In genomic region chrX:40268126-40268525, GRCh38 we compare ENCODE assay signal across 20 cellular contexts.
DNase-seq lines count a peak whose midpoint lies in the region; ATAC-seq, FAIRE-seq and TF ChIP-seq lines count a peak whose summit lies in the region.
"Had no signal": no experiment of that assay in that cellular context is flagged by ENCODE, and none has a peak within 500 bp of the region (broad histone marks: within the 10 kb centered on the region; RNA-seq: fewer than 3 reads in every experiment).

No MANE protein-coding gene starts in this region.

- H3K4me2 ChIP-seq in BLaER1 treated with 17β-estradiol and CSF1 and Interleukin-3, amounts not matched to agents 10 nM and 100 nM = peak overlapping the region; percentile 73 to 93 (median 87)
- H3K4me2 ChIP-seq in OCI-LY3 (ENCODE audit: low read length) (peak overlapping the region; percentile 90), GM12878 (ENCODE audit: control insufficient read depth, insufficient read depth) (peak overlapping the region; percentile 87), osteoblast (ENCODE audit: insufficient read depth, low read length) (no peak overlapping the region), HepG2 (ENCODE audit: low read depth, low read length) (no peak overlapping the region)

- peak overlapping the region; percentile 39 to 91 (median 87); a peak in 21 of 22 replicates for H3K27ac ChIP-seq in BLaER1 treated with 17β-estradiol and CSF1 and Interleukin-3, amounts not matched to agents 10 nM and 100 nM
- peak overlapping the region; percentile 72 for H3K27ac ChIP-seq in OCI-LY3 (ENCODE audit: low read length)
- H3K27ac ChIP-seq in GM12878 (ENCODE audit: control insufficient read depth, insufficient read depth) = no peak overlapping the region
- no peak overlapping the region for H3K27ac ChIP-seq in osteoblast (ENCODE audit: low read depth, low read length)
- no peak overlapping the region for H3K27ac ChIP-seq in HepG2 (ENCODE audit: extremely low read length, insufficient read depth, low read length)
- H3K27ac ChIP-seq: brain microvascular endothelial cell had no signal

- TF ChIP-seq RAD21 in GM12878 (IDR thresholded peaks at IDR 0.05; ENCODE audit: insufficient read depth, low read depth, low read length) = no peak
- no peak for TF ChIP-seq RAD21 in HepG2 (CRISPR knock-in tag; IDR thresholded peaks at IDR 0.05)

- SMC1A ChIA-PET in GM12878 (lab: Charles Lee; ENCODE audit: uncharacterized antibody, unreplicated experiment) = no interaction called here

- POLR2A ChIA-PET in GM12878 (lab: Charles Lee) (no interaction called here), HepG2 (lab: Yijun Ruan, JAX) (interaction anchor here (1.6 kb wide), 1 partner anchor 91 kb away, joined by 7 read pairs; no protein-coding TSS in a partner anchor)

- intact Hi-C loops in GM12878 (cut with micrococcal nuclease; ENCODE audit: unreplicated experiment) = loop anchor here (5.0 to 10.0 kb wide), 3 partner anchors 96 to 204 kb away; partner anchors contain the start of gene BCOR
- intact Hi-C loops in HepG2 (cut with micrococcal nuclease; ENCODE audit: unreplicated experiment) = loop anchor here (1.0 to 5.0 kb wide), 3 partner anchors 96 to 331 kb away; no protein-coding TSS in a partner anchor

- TF ChIP-seq EP300 in GM12878 (IDR thresholded peaks at IDR 0.05; ENCODE audit: borderline replicate concordance in 1 of 2, control insufficient read depth in 1 of 2, low read depth in 2 of 2, low read length in 2 of 2) (no peak), HepG2 (IDR thresholded peaks at IDR 0.05; ENCODE audit: low read depth in 2 of 2, low read length in 2 of 2) (no peak), HepG2 (CRISPR knock-in tag; IDR thresholded peaks at IDR 0.05; ENCODE audit: borderline replicate concordance) (no peak)

- no TSS peak for BruUV-seq in GM12878 (replicated peaks; lab: Mats Ljungman, UMichigan)
- BruUV-seq in HepG2 (replicated peaks; lab: Mats Ljungman, UMichigan) = no TSS peak

- H3K79me2 ChIP-seq in OCI-LY3 (ENCODE audit: low read length) (no peaks in the 10 kb centered on the region), GM12878 (ENCODE audit: control insufficient read depth, insufficient read depth, low read length) (no peaks in the 10 kb centered on the region), osteoblast (ENCODE audit: insufficient read depth, low read length) (no peaks in the 10 kb centered on the region), HepG2 (ENCODE audit: insufficient read depth, low read length) (no peaks in the 10 kb centered on the region)

- TF ChIP-seq POLR2A in GM12878 (IDR thresholded peaks at IDR 0.05; ENCODE audit: low read depth, low read length) (no peak), HepG2 (IDR thresholded peaks at IDR 0.05; ENCODE audit: insufficient read depth in 1 of 2, low read depth in 2 of 2, low read length in 2 of 2) (no peak), GM12891 (IDR thresholded peaks at IDR 0.05; ENCODE audit: low read depth, low read length) (no peak)

- RAD21 ChIA-PET in GM12878 (lab: Charles Lee; ENCODE audit: unreplicated experiment) = interaction anchor here (0.6 to 1.2 kb wide), 2 partner anchors 201 to 496 kb away, joined by 3 read pairs; no protein-coding TSS in a partner anchor

- H3K4me1 ChIP-seq in BLaER1 treated with 17β-estradiol and CSF1 and Interleukin-3, amounts not matched to agents 10 nM and 100 nM = peaks cover 70 to 88% (median 86%) of the 10 kb centered on the region in 10 experiments
- peaks cover 36% of the 10 kb centered on the region for H3K4me1 ChIP-seq in OCI-LY3 (ENCODE audit: low read length)
- H3K4me1 ChIP-seq in GM12878 (ENCODE audit: control insufficient read depth, insufficient read depth, low read length) = peaks cover 14% of the 10 kb centered on the region
- peaks cover 15% of the 10 kb centered on the region for H3K4me1 ChIP-seq in osteoblast (ENCODE audit: insufficient read depth, low read length)
- peaks cover 14% of the 10 kb centered on the region; the same call in 1 of the 2 replicates for H3K4me1 ChIP-seq in HepG2 (ENCODE audit: insufficient read depth, low read length)
- H3K4me1 ChIP-seq: right lobe of liver had no signal

- no peak for ATAC-seq in GM12878
- ATAC-seq in HepG2 = no peak
- ATAC-seq: natural killer cell treated with Interleukin-12 subunit alpha and Interleukin-12 subunit beta and Interleukin-15 and Interleukin-18, amount 100 ng/mL, for 72 hours had no signal

- TF ChIP-seq CTCF in OCI-LY3 (IDR thresholded peaks at IDR 0.05; ENCODE audit: low read depth, low read length) = no peak
- TF ChIP-seq CTCF in GM12878 (IDR thresholded peaks at IDR 0.05 in 2 of 3, conservative IDR thresholded peaks at IDR 0.05 in 1 of 3; ENCODE audit: control insufficient read depth in 2 of 3, extremely low read depth in 1 of 3, insufficient read depth in 1 of 3, low read depth in 3 of 3, low read length in 3 of 3) = no peak
- TF ChIP-seq CTCF in osteoblast (IDR thresholded peaks at IDR 0.05; ENCODE audit: extremely low read depth, low read depth, low read length) = no peak
- no peak for TF ChIP-seq CTCF in HepG2 (CRISPR knock-in tag; IDR thresholded peaks at IDR 0.05)

- no peak for FAIRE-seq in GM12878 (lab: Jason Lieb, UNC)
- no peak for FAIRE-seq in HepG2 (lab: Jason Lieb, UNC)
- no peak for FAIRE-seq in GM12891 (lab: Jason Lieb, UNC)
- FAIRE-seq: D721Med, H54 had no signal

- CTCF ChIA-PET in GM12878 (lab: Yijun Ruan, JAX) = no interaction called here
- CTCF ChIA-PET in HepG2 (lab: Yijun Ruan, JAX; ENCODE audit: low intra/inter-chr PET ratio, low total read pairs) = no interaction called here

- peak overlapping the region; percentile 54 to 83 (median 81); a peak in 21 of 22 replicates for H3K9ac ChIP-seq in BLaER1 treated with 17β-estradiol and CSF1 and Interleukin-3, amounts not matched to agents 10 nM and 100 nM
- H3K9ac ChIP-seq in OCI-LY3 (ENCODE audit: low read length) (peak overlapping the region; percentile 69; the same call in 1 of the 2 replicates), GM12878 (ENCODE audit: control insufficient read depth, insufficient read depth, low read length) (no peak overlapping the region; the same call in 1 of the 2 replicates), HepG2 (ENCODE audit: insufficient read depth, low read depth, low read length) (no peak overlapping the region)

- peaks cover 0 to 12% (median 0%) of the 10 kb centered on the region in 11 experiments; a peak in 2 of 22 replicates for H3K27me3 ChIP-seq in BLaER1 treated with 17β-estradiol and CSF1 and Interleukin-3, amounts not matched to agents 10 nM and 100 nM
- H3K27me3 ChIP-seq in OCI-LY3 (ENCODE audit: low read depth, low read length) (no peaks in the 10 kb centered on the region), GM12878 (replicated peaks in 1 of 2; ENCODE audit: control insufficient read depth in 2 of 2, insufficient read depth in 2 of 2, low read length in 1 of 2) (no peaks in the 10 kb centered on the region), osteoblast (ENCODE audit: insufficient read depth, low read length) (peaks cover 11% of the 10 kb centered on the region), HepG2 (ENCODE audit: control insufficient read depth in 1 of 2, insufficient read depth in 2 of 2, low read length in 2 of 2) (no peaks in the 10 kb centered on the region; a peak in 1 of 5 replicates)
- H3K27me3 ChIP-seq: brain microvascular endothelial cell, right lobe of liver, vagina had no signal

- WGBS in GM12878 (ENCODE audit: insufficient coverage, insufficient replicate concordance, low lambda C conversion rate, missing lambda C conversion rate) = 39% methylated on average over 4 of the region's 4 CpGs
- WGBS in HepG2 (ENCODE audit: low lambda C conversion rate) = 43% methylated on average over 4 of the region's 4 CpGs

- H3K4me3 ChIP-seq in BLaER1 treated with 17β-estradiol and CSF1 and Interleukin-3, amounts not matched to agents 10 nM and 100 nM = peak overlapping the region in 5 of 10 experiments; percentile 51 to 70 (median 61); a peak in 4 of 20 replicates
- H3K4me3 ChIP-seq in OCI-LY3 (ENCODE audit: low read length) (peak overlapping the region; percentile 79), GM12878 (no peak overlapping the region), osteoblast (ENCODE audit: insufficient read depth, low read length) (no peak overlapping the region), HepG2 (replicated peaks in 1 of 3; ENCODE audit: insufficient read depth in 1 of 3, low read depth in 2 of 3, low read length in 3 of 3) (no peak overlapping the region)

- peaks cover 9 to 17% (median 13%) of the 10 kb centered on the region in 11 experiments; a peak in 19 of 22 replicates for H3K9me3 ChIP-seq in BLaER1 treated with 17β-estradiol and CSF1 and Interleukin-3, amounts not matched to agents 10 nM and 100 nM (replicated peaks in 1 of 11)
- H3K9me3 ChIP-seq in OCI-LY3 (ENCODE audit: insufficient read depth, low read length) (no peaks in the 10 kb centered on the region), GM12878 (replicated peaks; ENCODE audit: control insufficient read depth, insufficient read depth, low read length) (no peaks in the 10 kb centered on the region; the same call in 2 of the 3 replicates), osteoblast (ENCODE audit: low read depth, low read length) (no peaks in the 10 kb centered on the region), HepG2 (ENCODE audit: low read length) (no peaks in the 10 kb centered on the region)
- H3K9me3 ChIP-seq: right lobe of liver, vagina had no signal

- H4K20me1 ChIP-seq in BLaER1 treated with 17β-estradiol and CSF1 and Interleukin-3, amounts not matched to agents 10 nM and 100 nM = no peaks in the 10 kb centered on the region
- H4K20me1 ChIP-seq in OCI-LY3 (ENCODE audit: insufficient read depth, low read length) (no peaks in the 10 kb centered on the region), GM12878 (ENCODE audit: control insufficient read depth, insufficient read depth) (no peaks in the 10 kb centered on the region), osteoblast (ENCODE audit: insufficient read depth, low read length) (no peaks in the 10 kb centered on the region), HepG2 (ENCODE audit: insufficient read depth, low read length) (no peaks in the 10 kb centered on the region)

- DNase-seq in GM12878 (ENCODE audit: low read depth, low spot score) (no peak), osteoblast (ENCODE audit: insufficient read length, low spot score, missing footprints) (peak; percentile 47), HepG2 (ENCODE audit: low spot score) (no peak), nucleus accumbens (lab: John Stamatoyannopoulos, UW) (no peak), GM12891 (ENCODE audit: insufficient read length, low spot score) (no peak), NCI-H510A treated with DMSO at 0.1 percent for 48 hours (lab: John Stamatoyannopoulos, UW) (no peak)
- DNase-seq: activated CD4-positive, alpha-beta T cell treated with anti-CD3 and anti-CD28 coated beads for 4 hours; brain microvascular endothelial cell; NCI-H1694 treated with DMSO at 0.1 percent for 48 hours; NCI-H2171 treated with DMSO at 0.1 percent for 48 hours; right lobe of liver; SHP77 treated with DMSO at 0.1 percent for 48 hours; stimulated activated CD4-positive, alpha-beta T cell treated with anti-CD3 and anti-CD28 coated beads, Interleukin-15, amount 100 ng/mL, for 24 hours had no signal

- no peaks in the 10 kb centered on the region for H3K36me3 ChIP-seq in BLaER1 treated with 17β-estradiol and CSF1 and Interleukin-3, amounts not matched to agents 10 nM and 100 nM
- H3K36me3 ChIP-seq in OCI-LY3 (replicated peaks; ENCODE audit: low read depth, low read length) (no peaks in the 10 kb centered on the region), GM12878 (ENCODE audit: control insufficient read depth in 2 of 2, insufficient read depth in 2 of 2, low read length in 1 of 2) (no peaks in the 10 kb centered on the region), osteoblast (ENCODE audit: insufficient read depth, low read length) (no peaks in the 10 kb centered on the region), HepG2 (replicated peaks in 1 of 2; ENCODE audit: control insufficient read depth in 1 of 2, insufficient read depth in 2 of 2, low read length in 2 of 2) (no peaks in the 10 kb centered on the region)
- H3K36me3 ChIP-seq: brain microvascular endothelial cell, heart right ventricle, right lobe of liver, vagina had no signal

- in situ Hi-C loops in GM12878 (cut with MboI) = no loop called here
- in situ Hi-C loops in HepG2 (cut with HindIII; ENCODE audit: extremely low pct_ligation_motif_present, low pct_unique_long_range_greater_than_20kb) = loop anchor here (10.0 to 25.0 kb wide), 2 partner anchors 183 to 331 kb away; no protein-coding TSS in a partner anchor

- no peak overlapping the region for H2AFZ ChIP-seq in OCI-LY3 (ENCODE audit: low read depth, low read length)
- H2AFZ ChIP-seq in GM12878 (ENCODE audit: control insufficient read depth, low read depth, low read length) = peak overlapping the region; percentile 29; the same call in 1 of the 2 replicates
- H2AFZ ChIP-seq in osteoblast (ENCODE audit: low read length) = no peak overlapping the region
- H2AFZ ChIP-seq in HepG2 (ENCODE audit: low read length) = no peak overlapping the region

Comparison
In these comparisons a context has a peak if more than half of its experiments do, and no peak if none do; other contexts are left out.
1. H3K27ac ChIP-seq: peak in BLaER1 treated with 17β-estradiol and CSF1 and Interleukin-3, amounts not matched to agents 10 nM and 100 nM (11 of 11) and OCI-LY3 (single experiment); none in GM12878 (single experiment), osteoblast (single experiment) and HepG2 (single experiment).
2. H3K4me2 ChIP-seq: peak in BLaER1 treated with 17β-estradiol and CSF1 and Interleukin-3, amounts not matched to agents 10 nM and 100 nM (11 of 11), OCI-LY3 (single experiment) and GM12878 (single experiment); none in osteoblast (single experiment) and HepG2 (single experiment).
3. H3K9ac ChIP-seq: peak in BLaER1 treated with 17β-estradiol and CSF1 and Interleukin-3, amounts not matched to agents 10 nM and 100 nM (11 of 11) and OCI-LY3 (single experiment); none in GM12878 (single experiment) and HepG2 (single experiment).